ENCODE assay signal across 34 cellular contexts in the genomic region with DNA sequence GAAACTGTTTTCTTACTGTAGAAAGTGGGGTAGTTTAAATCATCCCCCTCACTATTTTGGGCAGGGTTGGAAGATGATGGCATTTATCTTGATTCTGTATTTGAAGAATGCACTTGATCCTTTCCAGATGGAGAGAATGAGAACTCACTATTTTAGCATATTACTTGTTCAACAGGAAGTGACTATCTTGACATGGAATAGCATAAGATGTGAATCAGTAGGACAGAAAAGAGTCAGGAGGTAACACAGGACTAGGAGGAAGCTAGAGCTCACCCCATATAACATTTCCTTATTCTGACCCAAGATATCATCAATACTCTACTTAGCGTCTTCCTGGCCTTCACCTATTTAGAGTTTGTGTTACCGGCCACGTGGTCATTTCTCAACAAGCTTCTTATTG.
A peak's percentile ranks its signal among the peaks of the same experiment; 100 is the strongest.
DNase-seq lines count a peak whose midpoint lies in the region; TF ChIP-seq lines count a peak whose summit lies in the region.
"Had no signal": no experiment of that assay in that cellular context is flagged by ENCODE, and none has a peak within 500 bp of the region (broad histone marks: within the 10 kb centered on the region; RNA-seq: fewer than 3 reads in every experiment).

No MANE protein-coding gene starts in this region.

- H3K4me1 ChIP-seq in ACC112 (ENCODE audit: control insufficient read depth, insufficient read depth, low read length, unreplicated experiment) (peaks cover 40% of the 10 kb centered on the region), SK-N-SH (ENCODE audit: control insufficient read depth in 1 of 2, insufficient read depth in 2 of 2, low read depth in 1 of 2, low read length in 1 of 2) (peaks cover 0 to 26% of the 10 kb centered on the region in 2 experiments; a peak in 3 of 4 replicates), Karpas-422 (ENCODE audit: low read length) (no peaks in the 10 kb centered on the region)
- H3K4me1 ChIP-seq: adrenal gland, BLaER1, gastroesophageal sphincter, thyroid gland, vagina had no signal

- H3K9me3 ChIP-seq in SK-N-SH = no peaks in the 10 kb centered on the region
- no peaks in the 10 kb centered on the region for H3K9me3 ChIP-seq in Karpas-422 (ENCODE audit: low read length)
- H3K9me3 ChIP-seq: adrenal gland, BLaER1, gastroesophageal sphincter, thyroid gland, vagina had no signal

- H3K4me3 ChIP-seq in ACC112 (ENCODE audit: low read depth, low read length) = no peak overlapping the region
- no peak overlapping the region for H3K4me3 ChIP-seq in SK-N-SH (ENCODE audit: low read depth in 2 of 2, low read length in 1 of 2)
- no peak overlapping the region for H3K4me3 ChIP-seq in fibroblast of mammary gland (ENCODE audit: control insufficient read depth, low read depth, low read length)
- H3K4me3 ChIP-seq in Karpas-422 (ENCODE audit: low read length) = no peak overlapping the region
- H3K4me3 ChIP-seq: adrenal gland, BLaER1, gastroesophageal sphincter, PC-9, skin epidermis, thyroid gland, vagina had no signal

- H3K4me2 ChIP-seq in SK-N-SH (peak overlapping the region; percentile 32), Karpas-422 (ENCODE audit: low read depth, low read length, poor library complexity, severe bottlenecking) (no peak overlapping the region)
- H3K4me2 ChIP-seq: BLaER1, PC-9 had no signal

- H3K36me3 ChIP-seq in ACC112 (ENCODE audit: insufficient read depth, low read length) (no peaks in the 10 kb centered on the region), SK-N-SH (replicated peaks in 1 of 2; ENCODE audit: control insufficient read depth in 1 of 2, insufficient read depth in 2 of 2, low read length in 1 of 2) (no peaks in the 10 kb centered on the region), Karpas-422 (ENCODE audit: insufficient read depth, low read length) (no peaks in the 10 kb centered on the region)
- H3K36me3 ChIP-seq: adrenal gland, BLaER1, gastroesophageal sphincter, thyroid gland, vagina had no signal

- no peak overlapping the region for H2AFZ ChIP-seq in ACC112 (ENCODE audit: low read length, unreplicated experiment)
- peak overlapping the region; percentile 2; the same call in 1 of the 2 replicates for H2AFZ ChIP-seq in SK-N-SH (ENCODE audit: low read depth)
- no peak overlapping the region for H2AFZ ChIP-seq in Karpas-422 (ENCODE audit: low read length)
- H2AFZ ChIP-seq: PC-9 had no signal

- H3K79me2 ChIP-seq in ACC112 (ENCODE audit: control insufficient read depth, insufficient read depth, low read length, unreplicated experiment) (no peaks in the 10 kb centered on the region), SK-N-SH (ENCODE audit: insufficient read depth) (no peaks in the 10 kb centered on the region), Karpas-422 (ENCODE audit: low read length) (no peaks in the 10 kb centered on the region)

- DNase-seq in GM04503 (ENCODE audit: low read depth) = peak; percentile 65
- no peak for DNase-seq in SK-N-SH
- DNase-seq in fibroblast of mammary gland (ENCODE audit: low read depth) = peak; percentile 72
- DNase-seq in retina = no peak
- DNase-seq in GM20000 (ENCODE audit: low spot score) = no peak
- no peak for DNase-seq in GM10266 (ENCODE audit: extremely low spot score)
- DNase-seq in Karpas-422 = no peak
- DNase-seq: activated B cell treated with CpG ODN at 0.5 μM for 24 hours; activated CD8-positive, alpha-beta memory T cell treated with anti-CD3 and anti-CD28 coated beads, Interleukin-2, amount 10 ng/mL, durations not matched to agents 7 days and 5 days; activated T-cell treated with anti-CD3 and anti-CD28 coated beads, Interleukin-2, amount 50 U/mL, for 48 hours; adrenal gland; DMS53; effector CD8-positive, alpha-beta T cell; erythroblast; GF-D8; hippocampal formation; immature natural killer cell; naive B cell; NCI-H1048; NCI-H1694; NCI-H526 treated with DMSO at 0.1 percent for 48 hours; nucleus accumbens; PC-9; SHP77 treated with DMSO at 0.1 percent for 48 hours; stimulated activated CD8-positive, alpha-beta memory T cell treated with anti-CD3 and anti-CD28 coated beads, Interleukin-4, amount 100 ng/mL, for 48 hours; stimulated activated naive CD8-positive, alpha-beta T cell treated with anti-CD3 and anti-CD28 coated beads, Interleukin-15, amount 100 ng/mL, for 72 hours; T1000; thyroid gland had no signal

- H3K27me3 ChIP-seq in ACC112 (ENCODE audit: insufficient read depth, low read length) (no peaks in the 10 kb centered on the region), SK-N-SH (ENCODE audit: insufficient read depth) (no peaks in the 10 kb centered on the region), Karpas-422 (ENCODE audit: low read length) (no peaks in the 10 kb centered on the region)
- H3K27me3 ChIP-seq: adrenal gland, BLaER1, gastroesophageal sphincter, thyroid gland, vagina had no signal

- H3F3A ChIP-seq in SK-N-SH (replicated peaks; ENCODE audit: insufficient read depth) = peaks cover 18% of the 10 kb centered on the region

- H3K9ac ChIP-seq in SK-N-SH (no peak overlapping the region), Karpas-422 (ENCODE audit: low read length) (no peak overlapping the region)
- H3K9ac ChIP-seq: BLaER1 had no signal

- TF ChIP-seq CTCF in SK-N-SH (IDR thresholded peaks at IDR 0.05) = no peak
- no peak for TF ChIP-seq CTCF in fibroblast of mammary gland (conservative IDR thresholded peaks at IDR 0.05; ENCODE audit: control insufficient read depth, insufficient read depth, low read depth, low read length)
- TF ChIP-seq CTCF in GM20000 (IDR thresholded peaks at IDR 0.05; ENCODE audit: extremely low read depth, missing control alignments) = no peak
- no peak for TF ChIP-seq CTCF in GM10266 (IDR thresholded peaks at IDR 0.05; ENCODE audit: control insufficient read depth, insufficient read depth, low read depth, missing control alignments)

- WGBS in SK-N-SH (ENCODE audit: low lambda C conversion rate) = 83% methylated on average over 3 of the region's 3 CpGs

- H3K9me2 ChIP-seq in SK-N-SH (no peaks in the 10 kb centered on the region), Karpas-422 (replicated peaks; ENCODE audit: insufficient read depth, low read length) (no peaks in the 10 kb centered on the region)

- H3K27ac ChIP-seq in ACC112 (ENCODE audit: low read depth, low read length) (peak overlapping the region; percentile 41), SK-N-SH (ENCODE audit: low read depth in 2 of 2, low read length in 1 of 2) (peak overlapping the region; percentile 77 to 81; a peak in 3 of 4 replicates), Karpas-422 (ENCODE audit: low read length) (no peak overlapping the region)
- H3K27ac ChIP-seq: 22Rv1, adrenal gland, BLaER1, gastroesophageal sphincter, PC-9, skin epidermis, thyroid gland, vagina had no signal

- H4K20me1 ChIP-seq in SK-N-SH (ENCODE audit: insufficient read depth) (no peaks in the 10 kb centered on the region), Karpas-422 (ENCODE audit: insufficient read depth, low read depth, low read length) (no peaks in the 10 kb centered on the region)
- H4K20me1 ChIP-seq: BLaER1 had no signal

- CTCF ChIA-PET in SK-N-SH (lab: Yijun Ruan, JAX) = interaction anchor here (0.6 to 1.0 kb wide), 2 partner anchors 16 to 28 kb away, joined by 3 read pairs; no protein-coding TSS in a partner anchor

- POLR2A ChIA-PET in SK-N-SH (lab: Yijun Ruan, JAX) = no interaction called here

- peak; percentile 38 to 69; a peak in 3 of 4 replicates for TF ChIP-seq EP300 in SK-N-SH (IDR thresholded peaks at IDR 0.05; ENCODE audit: borderline replicate concordance in 1 of 2, low read depth in 1 of 2, low read length in 1 of 2)

- no peak for TF ChIP-seq RAD21 in SK-N-SH (IDR thresholded peaks at IDR 0.05; ENCODE audit: low read length)

TF ChIP-seq in SK-N-SH, 30 proteins besides CTCF, POLR2A, EP300 and RAD21 (continues in another document):
- TF ChIP-seq JUND (IDR thresholded peaks at IDR 0.05) = peak; percentile 78
- peak; percentile 74; the same call in 1 of the 2 replicates for TF ChIP-seq RXRA (IDR thresholded peaks at IDR 0.05; ENCODE audit: borderline replicate concordance, low read depth)
- TF ChIP-seq POLR2AphosphoS5 (IDR thresholded peaks at IDR 0.05; ENCODE audit: low read depth, low read length) = peak; percentile 57; the same call in 1 of the 2 replicates
- no peak for TF ChIP-seq RFX5 (IDR thresholded peaks at IDR 0.05; ENCODE audit: low read length)
- no peak for TF ChIP-seq GABPA (IDR thresholded peaks at IDR 0.05; ENCODE audit: low read depth)
- TF ChIP-seq MEF2A (IDR thresholded peaks at IDR 0.05; ENCODE audit: borderline replicate concordance, low read depth) = peak; percentile 83
- no peak for TF ChIP-seq GATA2 (CRISPR knock-in tag; IDR thresholded peaks at IDR 0.05)
- TF ChIP-seq EZH2phosphoT487 (IDR thresholded peaks at IDR 0.05; ENCODE audit: borderline replicate concordance, low read depth) = no peak
- 0 out of 2 replicates have a peak, but pooled peaks have one; percentile 40 for TF ChIP-seq FOXM1 (IDR thresholded peaks at IDR 0.05; ENCODE audit: low read depth)
- 0 out of 2 replicates have a peak, but pooled peaks have one; percentile 40 for TF ChIP-seq ELF1 (IDR thresholded peaks at IDR 0.05)
- TF ChIP-seq, protein P1, sequence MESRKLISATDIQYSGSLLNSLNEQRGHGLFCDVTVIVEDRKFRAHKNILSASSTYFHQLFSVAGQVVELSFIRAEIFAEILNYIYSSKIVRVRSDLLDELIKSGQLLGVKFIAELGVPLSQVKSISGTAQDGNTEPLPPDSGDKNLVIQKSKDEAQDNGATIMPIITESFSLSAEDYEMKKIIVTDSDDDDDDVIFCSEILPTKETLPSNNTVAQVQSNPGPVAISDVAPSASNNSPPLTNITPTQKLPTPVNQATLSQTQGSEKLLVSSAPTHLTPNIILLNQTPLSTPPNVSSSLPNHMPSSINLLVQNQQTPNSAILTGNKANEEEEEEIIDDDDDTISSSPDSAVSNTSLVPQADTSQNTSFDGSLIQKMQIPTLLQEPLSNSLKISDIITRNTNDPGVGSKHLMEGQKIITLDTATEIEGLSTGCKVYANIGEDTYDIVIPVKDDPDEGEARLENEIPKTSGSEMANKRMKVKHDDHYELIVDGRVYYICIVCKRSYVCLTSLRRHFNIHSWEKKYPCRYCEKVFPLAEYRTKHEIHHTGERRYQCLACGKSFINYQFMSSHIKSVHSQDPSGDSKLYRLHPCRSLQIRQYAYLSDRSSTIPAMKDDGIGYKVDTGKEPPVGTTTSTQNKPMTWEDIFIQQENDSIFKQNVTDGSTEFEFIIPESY (IDR thresholded peaks at IDR 0.05; ENCODE audit: borderline replicate concordance, low read depth) = no peak
- TF ChIP-seq NFIC (IDR thresholded peaks at IDR 0.05; ENCODE audit: borderline replicate concordance) = peak; percentile 54; the same call in 1 of the 2 replicates
- no peak for TF ChIP-seq FOXJ3 (CRISPR knock-in tag; IDR thresholded peaks at IDR 0.05)
- TF ChIP-seq MXI1 (IDR thresholded peaks at IDR 0.05; ENCODE audit: low read depth, low read length) = no peak
- TF ChIP-seq SIN3A (IDR thresholded peaks at IDR 0.05; ENCODE audit: borderline replicate concordance, low read depth, low read length) = no peak

Comparison
In these comparisons a context has a peak if more than half of its experiments do, and no peak if none do; other contexts are left out.
1. DNase-seq: peak in GM04503 (single experiment) and fibroblast of mammary gland (single experiment); none in SK-N-SH (single experiment), retina (single experiment), GM20000 (single experiment), GM10266 (single experiment) and Karpas-422 (single experiment).